In genomic region chr19:54136864-54137113, GRCh38 we compare ENCODE assay signal across 8 cellular contexts. TPM values are rescaled to one million over a fixed set of nuclear protein-coding genes. Genes with fewer than 3 reads are reported as not detected.
DNase-seq lines count a peak whose midpoint lies in the region; ATAC-seq and TF ChIP-seq lines count a peak whose summit lies in the region.

No MANE protein-coding gene starts in this region.

- ATAC-seq in heart left ventricle (no peak), left ventricle myocardium superior (no peak), lower lobe of right lung (no peak), HG02642 (IDR thresholded peaks at IDR 0.05; ENCODE audit: poor library complexity, unreplicated experiment) (no peak), HG03025 (IDR thresholded peaks at IDR 0.05; ENCODE audit: low FRiP score, unreplicated experiment) (no peak), GM21381 (IDR thresholded peaks at IDR 0.05; ENCODE audit: unreplicated experiment) (no peak)
- ATAC-seq in activated naive CD8-positive, alpha-beta T cell treated with anti-CD3 and anti-CD28 coated beads, Interleukin-2, amount 10 ng/mL, durations not matched to agents 7 days and 5 days (ENCODE audit: low read depth) = no peak

- peaks cover 30% of the 10 kb centered on the region for H3K4me1 Mint-ChIP-seq in activated naive CD8-positive, alpha-beta T cell treated with anti-CD3 and anti-CD28 coated beads, Interleukin-2, amount 10 ng/mL, durations not matched to agents 7 days and 5 days

- TF ChIP-seq CTCF in heart left ventricle (IDR thresholded peaks at IDR 0.05) (no peak), lower lobe of right lung (IDR thresholded peaks at IDR 0.05) (no peak), uterus (IDR thresholded peaks at IDR 0.05) (no peak)

- peak overlapping the region; percentile 90 for H3K4me3 Mint-ChIP-seq in activated naive CD8-positive, alpha-beta T cell treated with anti-CD3 and anti-CD28 coated beads, Interleukin-2, amount 10 ng/mL, durations not matched to agents 7 days and 5 days

- H3K9me3 ChIP-seq in heart left ventricle (no peaks in the 10 kb centered on the region), lower lobe of right lung (no peaks in the 10 kb centered on the region), uterus (no peaks in the 10 kb centered on the region)

- 0 to 1% (median 0%) methylated on average over 11 of the region's 11 CpGs for WGBS in heart left ventricle, 4 donors

- peak overlapping the region in 11 of 12 donors; percentile 17 to 68 (median 47) for H3K27ac ChIP-seq in heart left ventricle
- H3K27ac ChIP-seq in lower lobe of right lung = peak overlapping the region; percentile 61
- H3K27ac ChIP-seq in uterus = peak overlapping the region; percentile 33 to 41

- peak overlapping the region; percentile 0 to 98 (median 49) for H3K4me3 ChIP-seq in heart left ventricle
- peak overlapping the region; percentile 62 for H3K4me3 ChIP-seq in lower lobe of right lung
- peak overlapping the region; percentile 10 to 24 for H3K4me3 ChIP-seq in uterus

- DNase-seq in heart left ventricle (no peak), left ventricle myocardium superior (no peak), lower lobe of right lung (no peak), uterus (no peak)
- no peak for DNase-seq in activated naive CD8-positive, alpha-beta T cell treated with anti-CD3 and anti-CD28 coated beads, Interleukin-2, amount 10 ng/mL, durations not matched to agents 7 days and 5 days

- no peaks in the 10 kb centered on the region for H3K9me3 Mint-ChIP-seq in activated naive CD8-positive, alpha-beta T cell treated with anti-CD3 and anti-CD28 coated beads, Interleukin-2, amount 10 ng/mL, durations not matched to agents 7 days and 5 days

- H3K27me3 ChIP-seq in heart left ventricle (peaks cover 0 to 3% (median 0%) of the 10 kb centered on the region in 9 donors), lower lobe of right lung (ENCODE audit: low read depth) (no peaks in the 10 kb centered on the region), uterus (no peaks in the 10 kb centered on the region)

- peaks cover 2% of the 10 kb centered on the region for H3K36me3 Mint-ChIP-seq in activated naive CD8-positive, alpha-beta T cell treated with anti-CD3 and anti-CD28 coated beads, Interleukin-2, amount 10 ng/mL, durations not matched to agents 7 days and 5 days

- no peak for TF ChIP-seq POLR2A in heart left ventricle (IDR thresholded peaks at IDR 0.05)
- TF ChIP-seq POLR2A in uterus (IDR thresholded peaks at IDR 0.05) = peak; percentile 38 to 50

- peak overlapping the region; percentile 78 for H3K27ac Mint-ChIP-seq in activated naive CD8-positive, alpha-beta T cell treated with anti-CD3 and anti-CD28 coated beads, Interleukin-2, amount 10 ng/mL, durations not matched to agents 7 days and 5 days

- POLR2A ChIA-PET in activated naive CD8-positive, alpha-beta T cell treated with anti-CD3 and anti-CD28 coated beads, Interleukin-2, amount 10 ng/mL, durations not matched to agents 7 days and 5 days (lab: Charles Lee) = interaction anchor here (0.7 to 4.0 kb wide), 18 partner anchors 13 to 1271 kb away, joined by 3 to 38 read pairs (median 4); partner anchors contain the start of genes LENG1, LENG8, MBOAT7 and NDUFA3

- H3K36me3 ChIP-seq in heart left ventricle (peaks cover 0 to 23% (median 11%) of the 10 kb centered on the region in 9 donors), lower lobe of right lung (peaks cover 21% of the 10 kb centered on the region), uterus (no peaks in the 10 kb centered on the region)

- H3K4me1 ChIP-seq in heart left ventricle (peaks cover 5 to 48% (median 36%) of the 10 kb centered on the region in 12 donors), lower lobe of right lung (peaks cover 46% of the 10 kb centered on the region), uterus (peaks cover 0 to 18% of the 10 kb centered on the region in 2 donors)

- intact Hi-C loops in heart left ventricle (cut with DNase I) = loop anchor here in 1 of 10 donors (1.0 to 2.0 kb wide), 4 partner anchors 21 to 54 kb away; partner anchors contain the start of genes LENG1, NDUFA3, PRPF31 and TFPT
- intact Hi-C loops in left ventricle myocardium superior (cut with micrococcal nuclease) = no loop called here
- intact Hi-C loops in lower lobe of right lung (cut with DNase I) = no loop called here
- intact Hi-C loops in uterus (cut with DNase I; ENCODE audit: low total_unique reads) = no loop called here

- no peaks in the 10 kb centered on the region for H3K27me3 Mint-ChIP-seq in activated naive CD8-positive, alpha-beta T cell treated with anti-CD3 and anti-CD28 coated beads, Interleukin-2, amount 10 ng/mL, durations not matched to agents 7 days and 5 days

RNA-seq across cellular contexts. Expression of gene CNOT3, which starts 0.8 kb away (rescaled TPM):
- total RNA-seq in heart left ventricle (10 to 100 TPM; 12.6 to 28.2 (median 18.5) TPM), left ventricle myocardium superior (23.2 TPM), lower lobe of right lung (44.6 TPM), uterus (10 to 100 TPM in 2 of 4 donors, 1 to 10 TPM in 1, under 1 TPM in 1; 0.88 to 41.6 (median 9.9) TPM)
- 10 to 100 TPM; 14.2 to 18.1 TPM for polyA plus RNA-seq in heart left ventricle
- total RNA-seq in activated naive CD8-positive, alpha-beta T cell treated with anti-CD3 and anti-CD28 coated beads, Interleukin-2, amount 10 ng/mL, durations not matched to agents 7 days and 5 days = 10 to 100 TPM; 60.0 to 72.3 TPM

RNA-seq across cellular contexts. Expression of gene PRPF31, which starts 21.2 kb away (rescaled TPM):
- 10 to 100 TPM; 30.0 to 58.4 (median 37.8) TPM for total RNA-seq in heart left ventricle
- polyA plus RNA-seq in heart left ventricle = 10 to 100 TPM; 42.0 to 57.6 TPM
- 43.2 TPM for total RNA-seq in left ventricle myocardium superior
- 10 to 100 TPM; 66.3 to 69.3 TPM for total RNA-seq in activated naive CD8-positive, alpha-beta T cell treated with anti-CD3 and anti-CD28 coated beads, Interleukin-2, amount 10 ng/mL, durations not matched to agents 7 days and 5 days
- total RNA-seq in lower lobe of right lung = 43.5 TPM
- total RNA-seq in uterus = 10 to 100 TPM; 17.9 to 97.3 (median 52.6) TPM

RNA-seq across cellular contexts. Expression of gene TFPT, which starts 21.3 kb away (rescaled TPM):
- total RNA-seq in heart left ventricle (10 to 100 TPM in 8 of 9 donors, 1 to 10 TPM in 1; 9.6 to 23.1 (median 12.5) TPM), left ventricle myocardium superior (14.3 TPM), lower lobe of right lung (22.1 TPM), uterus (10 to 100 TPM in 2 of 4 donors, 1 to 10 TPM in 1, under 1 TPM in 1; 0.88 to 37.1 (median 9.9) TPM)
- 10 to 100 TPM; 26.0 to 26.5 TPM for polyA plus RNA-seq in heart left ventricle
- total RNA-seq in activated naive CD8-positive, alpha-beta T cell treated with anti-CD3 and anti-CD28 coated beads, Interleukin-2, amount 10 ng/mL, durations not matched to agents 7 days and 5 days = 10 to 100 TPM; 37.9 to 43.3 TPM

RNA-seq across cellular contexts. Expression of gene LENG1, which starts 22.7 kb away (rescaled TPM):
- total RNA-seq in heart left ventricle (1 to 10 TPM; 5.4 to 8.7 (median 6.8) TPM), left ventricle myocardium superior (5.9 TPM), lower lobe of right lung (8.0 TPM), uterus (10 to 100 TPM in 2 of 4 donors, 1 to 10 TPM in 2; 3.7 to 52.8 (median 23.8) TPM)
- 10 to 100 TPM; 14.4 to 18.6 TPM for polyA plus RNA-seq in heart left ventricle
- total RNA-seq in activated naive CD8-positive, alpha-beta T cell treated with anti-CD3 and anti-CD28 coated beads, Interleukin-2, amount 10 ng/mL, durations not matched to agents 7 days and 5 days = 10 to 100 TPM; 10.2 to 12.8 TPM

RNA-seq across cellular contexts. Expression of gene NDUFA3, which starts 34.1 kb away (rescaled TPM):
- 100 to 1,000 TPM in 7 of 9 donors, 10 to 100 TPM in 2; 32.2 to 501 (median 299) TPM for total RNA-seq in heart left ventricle
- 1,000 to 10,000 TPM in 1 of 2 donors, 100 to 1,000 TPM in 1; 154 to 1,519 TPM for polyA plus RNA-seq in heart left ventricle
- total RNA-seq in left ventricle myocardium superior = 589 TPM
- total RNA-seq in activated naive CD8-positive, alpha-beta T cell treated with anti-CD3 and anti-CD28 coated beads, Interleukin-2, amount 10 ng/mL, durations not matched to agents 7 days and 5 days = 100 to 1,000 TPM; 134 to 135 TPM
- 119 TPM for total RNA-seq in lower lobe of right lung
- total RNA-seq in uterus = 10 to 100 TPM in 1 of 4 donors, 1 to 10 TPM in 2, not detected in 1; 4.7 to 65.8 (median 5.5) TPM

Comparison
In these comparisons a context has a peak if more than half of its experiments do, and no peak if none do; other contexts are left out.
1. POLR2A ChIP-seq: peak in uterus (2 of 2); none in heart left ventricle (0 of 2).
2. Peak in every context shown above with its lines, with median percentiles within 50 percentile points of each other: H3K27ac ChIP-seq and H3K4me3 ChIP-seq.